In genomic region chr11:33735166-33735425, GRCh38 we compare ENCODE assay signal across 8 cellular contexts. TPM values are rescaled to one million over a fixed set of nuclear protein-coding genes. Genes with fewer than 3 reads are reported as not detected.
DNase-seq lines count a peak whose midpoint lies in the region; ATAC-seq and TF ChIP-seq lines count a peak whose summit lies in the region.

No MANE protein-coding gene starts in this region.

- H3K27ac ChIP-seq in ascending aorta = peak overlapping the region; percentile 92 to 93
- peak overlapping the region; percentile 93 to 99 (median 94) for H3K27ac ChIP-seq in right lobe of liver

- TF ChIP-seq CTCF in GM06990 (IDR thresholded peaks at IDR 0.05; ENCODE audit: insufficient read depth, low read length, poor library complexity, severe bottlenecking) (no peak), ascending aorta (IDR thresholded peaks at IDR 0.05) (no peak), right lobe of liver (IDR thresholded peaks at IDR 0.05) (no peak), type B pancreatic cell (conservative IDR thresholded peaks at IDR 0.05) (no peak)

- H3K36me3 Mint-ChIP-seq in type B pancreatic cell = peaks cover 22% of the 10 kb centered on the region

- DNase-seq in GM06990 (ENCODE audit: extremely low read depth, insufficient read length) = no peak
- no peak for DNase-seq in ascending aorta (ENCODE audit: low spot score in 2 of 2)
- no peak for DNase-seq in right lobe of liver
- no peak for DNase-seq in type B pancreatic cell (ENCODE audit: extremely low spot score, unreplicated experiment)
- DNase-seq in posterior cingulate gyrus = no peak
- DNase-seq in NCI-H2081 treated with DMSO at 0.1 percent for 48 hours (lab: John Stamatoyannopoulos, UW) = no peak

- H3K9me3 ChIP-seq in ascending aorta (no peaks in the 10 kb centered on the region), right lobe of liver (no peaks in the 10 kb centered on the region)

- H3K36me3 ChIP-seq in GM06990 (ENCODE audit: control insufficient read depth, insufficient read depth, low read length) (no peaks in the 10 kb centered on the region; the same call in none of the 2 replicates), ascending aorta (peaks cover 2 to 3% of the 10 kb centered on the region in 2 donors), right lobe of liver (peaks cover 0 to 1% (median 0%) of the 10 kb centered on the region in 4 donors)

- WGBS in right lobe of liver (ENCODE audit: insufficient coverage, low coverage, low lambda C conversion rate, missing lambda C conversion rate) = 50% methylated on average over 7 of the region's 8 CpGs

- H3K4me1 ChIP-seq in ascending aorta = no peaks in the 10 kb centered on the region
- peaks cover 0 to 33% (median 4%) of the 10 kb centered on the region in 4 donors for H3K4me1 ChIP-seq in right lobe of liver

- H3K27ac Mint-ChIP-seq in type B pancreatic cell = peak overlapping the region; percentile 91

- peaks cover 5% of the 10 kb centered on the region for H3K27me3 Mint-ChIP-seq in type B pancreatic cell

- TF ChIP-seq POLR2A in right lobe of liver (IDR thresholded peaks at IDR 0.05) = no peak

- H3K4me3 ChIP-seq in GM06990 (replicated peaks; ENCODE audit: low read depth, low read length) (peak overlapping the region; percentile 81), ascending aorta (peak overlapping the region; percentile 89 to 95), right lobe of liver (peak overlapping the region; percentile 87 to 92 (median 90))

- intact Hi-C loops in ascending aorta (cut with DNase I) = loop anchor here (5.0 kb wide), 2 partner anchors 478 to 573 kb away; partner anchors contain the start of genes CSTF3 and HIPK3
- intact Hi-C loops in right lobe of liver (cut with DNase I) = no loop called here
- intact Hi-C loops in posterior cingulate gyrus (cut with DNase I) = loop anchor here (5.0 kb wide), 2 partner anchors 33 to 37 kb away; partner anchors contain the start of genes C11orf91 and FBXO3

- H3K27me3 ChIP-seq in GM06990 (replicated peaks; ENCODE audit: control insufficient read depth, insufficient read depth, low read length) = no peaks in the 10 kb centered on the region
- H3K27me3 ChIP-seq in ascending aorta = no peaks in the 10 kb centered on the region
- H3K27me3 ChIP-seq in right lobe of liver = no peaks in the 10 kb centered on the region

- ATAC-seq in HG03439 (IDR thresholded peaks at IDR 0.05; ENCODE audit: unreplicated experiment) (peak; percentile 8), right lobe of liver (no peak), GM21737 (IDR thresholded peaks at IDR 0.05; ENCODE audit: unreplicated experiment) (no peak)

- H3K4me3 Mint-ChIP-seq in type B pancreatic cell = peak overlapping the region; percentile 94

- H3K4me1 Mint-ChIP-seq in type B pancreatic cell (ENCODE audit: unreplicated experiment) = peaks cover 40% of the 10 kb centered on the region

- no peaks in the 10 kb centered on the region for H3K9me3 Mint-ChIP-seq in type B pancreatic cell

RNA-seq across cellular contexts. Expression of gene CD59, which starts 1.1 kb away (rescaled TPM):
- 637 TPM for total RNA-seq in ascending aorta
- total RNA-seq in right lobe of liver = 100 to 1,000 TPM; 145 to 314 (median 197) TPM
- total RNA-seq in type B pancreatic cell (ENCODE audit: low replicate concordance) = 204 and 292 TPM in 2 replicates

RNA-seq across cellular contexts. Expression of gene C11orf91, which starts 34.5 kb away (rescaled TPM):
- total RNA-seq in ascending aorta (not detected), right lobe of liver (not detected), type B pancreatic cell (ENCODE audit: low replicate concordance) (not detected in 2 replicates)

RNA-seq across cellular contexts. Expression of gene FBXO3, which starts 39.2 kb away (rescaled TPM):
- total RNA-seq in ascending aorta = 11.8 TPM
- total RNA-seq in right lobe of liver = 10 to 100 TPM; 18.3 to 28.7 (median 20.8) TPM
- 29.3 and 34.5 TPM in 2 replicates for total RNA-seq in type B pancreatic cell (ENCODE audit: low replicate concordance)

Comparison
In these comparisons a context has a peak if more than half of its experiments do, and no peak if none do; other contexts are left out.
1. intact Hi-C loops: an anchor here in ascending aorta (5.0 kb wide) and posterior cingulate gyrus (5.0 kb wide); none called in right lobe of liver.